17 cellular contexts compared by ENCODE assay signal in the genomic region with DNA sequence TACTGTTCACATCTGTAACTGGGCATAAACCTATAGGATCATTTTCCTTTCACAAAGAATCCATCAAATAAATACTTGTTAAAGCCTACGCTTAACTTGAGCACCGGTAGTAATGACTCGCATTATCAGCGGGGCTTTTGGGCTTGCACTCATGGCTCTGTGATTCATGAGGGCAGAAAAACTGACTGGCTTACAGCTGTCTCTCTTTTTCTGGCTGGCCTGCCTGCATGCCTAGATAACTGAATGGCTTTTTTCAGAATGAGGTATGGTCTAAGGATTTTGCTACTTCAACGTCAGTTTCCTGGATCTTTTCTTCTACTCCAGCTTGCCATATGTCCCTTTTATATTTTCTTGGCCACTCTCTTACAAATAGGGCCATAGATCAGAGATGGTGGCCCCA.
"Had no signal": no experiment of that assay in that cellular context is flagged by ENCODE, and none has a peak within 500 bp of the region (broad histone marks: within the 10 kb centered on the region; RNA-seq: fewer than 3 reads in every experiment).

No MANE protein-coding gene starts in this region.

- DNase-seq: activated CD4-positive, alpha-beta T cell treated with anti-CD3 and anti-CD28 coated beads, Interleukin-2, amount 50 U/mL, for 1 hour; activated CD4-positive, CD25-positive, alpha-beta regulatory T cell; activated naive CD4-positive, alpha-beta T cell treated with anti-CD3 and anti-CD28 coated beads, Interleukin-2, amount 10 ng/mL, durations not matched to agents 7 days and 5 days; activated T-cell treated with anti-CD3 and anti-CD28 coated beads for 4 hours; adrenal gland; colonic mucosa; effector CD4-positive, alpha-beta T cell; natural killer cell; nucleus accumbens; sigmoid colon; stimulated activated CD4-positive, alpha-beta T cell treated with anti-CD3 and anti-CD28 coated beads, Interleukin-4, amount 100 ng/mL, for 24 hours; stimulated activated naive CD8-positive, alpha-beta T cell treated with anti-CD3 and anti-CD28 coated beads, Interleukin-15, amount 100 ng/mL, for 72 hours; T-helper 2 cell had no signal

- H3K36me3 ChIP-seq: adrenal gland, breast epithelium, colonic mucosa, sigmoid colon, thoracic aorta had no signal

- ATAC-seq: activated T-helper 17 cell treated with anti-CD3 and anti-CD28 coated beads, Interleukin-2, amount 50 U/mL, for 72 hours; natural killer cell; stimulated activated naive CD8-positive, alpha-beta T cell treated with anti-CD3 and anti-CD28 coated beads, Interleukin-15, amount 100 ng/mL, for 72 hours had no signal

- H3K4me1 ChIP-seq: adrenal gland, breast epithelium, colonic mucosa, sigmoid colon had no signal

- H3K27me3 ChIP-seq: adrenal gland, breast epithelium, colonic mucosa, hepatocyte, sigmoid colon had no signal

- H3K9me3 ChIP-seq: adrenal gland, breast epithelium, colonic mucosa, sigmoid colon, thoracic aorta had no signal

- H3K4me3 ChIP-seq: adrenal gland, breast epithelium, colonic mucosa, hepatocyte, sigmoid colon, thoracic aorta had no signal

- H3K27ac ChIP-seq: adrenal gland, breast epithelium, colonic mucosa, hepatocyte, sigmoid colon, thoracic aorta had no signal
